1 cellular context compared by ENCODE assay signal in genomic region chrX:40155617-40156471, GRCh38.
TF ChIP-seq lines count a peak whose summit lies in the region.

No MANE protein-coding gene starts in this region.

TF ChIP-seq in HEK293, 187 proteins besides CTCF, POLR2A, EP300 and RAD21 (continued from another document):
- TF ChIP-seq INSM2 (tag by site-specific recombination; IDR thresholded peaks at IDR 0.05): no peak
- TF ChIP-seq ZNF146 (tag by site-specific recombination; IDR thresholded peaks at IDR 0.05): no peak
- TF ChIP-seq ZEB2 (tag by site-specific recombination; IDR thresholded peaks at IDR 0.05): 0 out of 2 replicates have a peak, but pooled peaks have one; percentile 16
- peak; percentile 74 for TF ChIP-seq ZBTB26 (tag by site-specific recombination; optimal IDR thresholded peaks at IDR 0.05)
- TF ChIP-seq ZNF777 (tag by site-specific recombination; IDR thresholded peaks at IDR 0.05; ENCODE audit: borderline replicate concordance): no peak
- no peak for TF ChIP-seq FEZF1 (tag by site-specific recombination; IDR thresholded peaks at IDR 0.05)
